Comparison of ENCODE assay signal across 8 cellular contexts in genomic region chr19:3185482-3186376, GRCh38. TPM values are rescaled to one million over a fixed set of nuclear protein-coding genes. Genes with fewer than 3 reads are reported as not detected.
DNase-seq lines count a peak whose midpoint lies in the region; ATAC-seq, FAIRE-seq and TF ChIP-seq lines count a peak whose summit lies in the region.

TSS of gene NCLN (plus strand) at chr19:3185930. CDS start at chr19:3186031, 101 bp downstream.

- no peaks in the 10 kb centered on the region for H3K36me3 ChIP-seq in breast epithelium
- H3K36me3 ChIP-seq in skeletal muscle tissue (ENCODE audit: control insufficient read depth in 3 of 3, insufficient read depth in 3 of 3, low read length in 3 of 3), result peaks cover 0 to 4% (median 3%) of the 10 kb centered on the region in 3 donors

- peaks cover 6 to 20% of the 10 kb centered on the region in 2 donors for H3K4me1 ChIP-seq in breast epithelium
- H3K4me1 ChIP-seq in skeletal muscle tissue (ENCODE audit: control insufficient read depth in 3 of 3, insufficient read depth in 3 of 3, low read length in 3 of 3), result peaks cover 21 to 29% (median 24%) of the 10 kb centered on the region in 3 donors

- DNase-seq in NCI-H2196 treated with DMSO at 0.1 percent for 48 hours (lab: John Stamatoyannopoulos, UW; ENCODE audit: unreplicated experiment), result peak; percentile 93
- peak; percentile 90 to 92 for DNase-seq in breast epithelium (ENCODE audit: low spot score in 2 of 2)

- H3K9ac ChIP-seq in skeletal muscle tissue (ENCODE audit: low read depth in 1 of 3, low read length in 3 of 3), result peak within 1 kb of the TSS; percentile 81 to 89 (median 85)

- ATAC-seq in GM18870 (IDR thresholded peaks at IDR 0.05; ENCODE audit: unreplicated experiment) (peak; percentile 63), HG03135 (IDR thresholded peaks at IDR 0.05; ENCODE audit: unreplicated experiment) (peak; percentile 71)

- no peak for TF ChIP-seq POLR2A in breast epithelium (IDR thresholded peaks at IDR 0.05)

- H3K27ac ChIP-seq in VCaP (peak within 1 kb of the TSS; percentile 68), breast epithelium (peak within 1 kb of the TSS; percentile 62 to 75), skeletal muscle tissue (ENCODE audit: low read depth, low read length) (peak within 1 kb of the TSS; percentile 76)

- peak; percentile 90 for FAIRE-seq in A204.1 (lab: Jason Lieb, UNC)

- intact Hi-C loops in breast epithelium (cut with DNase I; ENCODE audit: low total_unique reads), result no loop called here

- H3K27me3 ChIP-seq in breast epithelium (no peaks in the 10 kb centered on the region), skeletal muscle tissue (ENCODE audit: control insufficient read depth in 3 of 3, insufficient read depth in 3 of 3, low read length in 3 of 3) (no peaks in the 10 kb centered on the region)

- TF ChIP-seq CTCF in VCaP (conservative IDR thresholded peaks at IDR 0.05) (no peak), breast epithelium (IDR thresholded peaks at IDR 0.05) (no peak)

- H3K4me3 ChIP-seq in breast epithelium, result peak within 1 kb of the TSS; percentile 74 to 95 (median 91)
- H3K4me3 ChIP-seq in iPS-18c (ENCODE audit: insufficient read depth, low read depth, low read length), result peak within 1 kb of the TSS; percentile 97
- H3K4me3 ChIP-seq in skeletal muscle tissue (ENCODE audit: low read length in 3 of 3), result peak within 1 kb of the TSS; percentile 89 to 92 (median 91)

- H3K9me3 ChIP-seq in breast epithelium (no peaks in the 10 kb centered on the region), iPS-18c (ENCODE audit: control insufficient read depth, insufficient read depth, low read length) (no peaks in the 10 kb centered on the region), skeletal muscle tissue (ENCODE audit: control insufficient read depth in 3 of 3, low read length in 3 of 3) (no peaks in the 10 kb centered on the region)

RNA-seq across cellular contexts. Expression of gene NCLN, which starts in this region (rescaled TPM):
- total RNA-seq in breast epithelium (10 to 100 TPM; 21.1 to 34.7 (median 25.3) TPM), skeletal muscle tissue (8.9 TPM)

Comparison
In these comparisons a context has a peak if more than half of its experiments do, and no peak if none do; other contexts are left out.
1. Peak in every context shown above with its lines: DNase-seq, ATAC-seq, H3K4me3 ChIP-seq and H3K27ac ChIP-seq.